In genomic region chr6:105611606-105612005, GRCh38 we compare ENCODE assay signal across 1 cellular context.
TF ChIP-seq lines count a peak whose summit lies in the region.

No MANE protein-coding gene starts in this region.

TF ChIP-seq in K562, 482 proteins besides CTCF, POLR2A, EP300 and RAD21 (continued from another document):
- no peak for TF ChIP-seq CEBPZ (IDR thresholded peaks at IDR 0.05; ENCODE audit: borderline replicate concordance, low read depth, low read length)
